Comparison of ENCODE assay signal across 1 cellular context in genomic region chr21:44847261-44848056, GRCh38.
A peak's percentile ranks its signal among the peaks of the same experiment; 100 is the strongest.
TF ChIP-seq lines count a peak whose summit lies in the region.

No MANE protein-coding gene starts in this region.

TF ChIP-seq in HepG2, 621 proteins besides CTCF, POLR2A, EP300 and RAD21 (continued from another document and continues in another):
- TF ChIP-seq DPF2 (CRISPR knock-in tag; IDR thresholded peaks at IDR 0.05; ENCODE audit: borderline replicate concordance, low read depth) (no peak), AGO1 (IDR thresholded peaks at IDR 0.05; ENCODE audit: low read depth, low read length, poor library complexity, severe bottlenecking) (peak; percentile 90), ZNF557 (CRISPR knock-in tag; IDR thresholded peaks at IDR 0.05) (no peak), NFYC (CRISPR knock-in tag; IDR thresholded peaks at IDR 0.05) (no peak), EEA1 (CRISPR knock-in tag; IDR thresholded peaks at IDR 0.05; ENCODE audit: borderline replicate concordance) (no peak), TFE3 (CRISPR knock-in tag; IDR thresholded peaks at IDR 0.05) (no peak), ZNF589 (CRISPR knock-in tag; conservative IDR thresholded peaks at IDR 0.05) (no peak), LCORL (IDR thresholded peaks at IDR 0.05) (no peak), LCORL (CRISPR knock-in tag; IDR thresholded peaks at IDR 0.05) (no peak; the same call in 1 of the 2 replicates), ZGPAT (CRISPR knock-in tag; IDR thresholded peaks at IDR 0.05) (no peak), ZNF276 (CRISPR knock-in tag; IDR thresholded peaks at IDR 0.05; ENCODE audit: low read depth) (no peak), GPN1 (CRISPR knock-in tag; IDR thresholded peaks at IDR 0.05; ENCODE audit: borderline replicate concordance) (no peak), CHD2 (IDR thresholded peaks at IDR 0.05; ENCODE audit: low read depth, low read length) (no peak), TEAD3 (CRISPR knock-in tag; optimal IDR thresholded peaks at IDR 0.05; ENCODE audit: borderline replicate concordance) (no peak), ZNF549 (CRISPR knock-in tag; IDR thresholded peaks at IDR 0.05) (no peak), DNMT1 (CRISPR knock-in tag; IDR thresholded peaks at IDR 0.05) (no peak), ZNF883 (CRISPR knock-in tag; IDR thresholded peaks at IDR 0.05; ENCODE audit: not compliant biosample characterization) (no peak), ZNF501 (CRISPR knock-in tag; IDR thresholded peaks at IDR 0.05) (peak; percentile 65; the same call in 1 of the 2 replicates), ZFYVE20 (CRISPR knock-in tag; IDR thresholded peaks at IDR 0.05; ENCODE audit: borderline replicate concordance, low read depth) (no peak), ZNF280B (CRISPR knock-in tag; IDR thresholded peaks at IDR 0.05; ENCODE audit: borderline replicate concordance) (no peak), POGK (CRISPR knock-in tag; conservative IDR thresholded peaks at IDR 0.05) (no peak), NFIC (IDR thresholded peaks at IDR 0.05; ENCODE audit: low read length) (no peak), ZNF354B (CRISPR knock-in tag; IDR thresholded peaks at IDR 0.05) (no peak), MLXIP (CRISPR knock-in tag; IDR thresholded peaks at IDR 0.05; ENCODE audit: borderline replicate concordance) (no peak), PHF20 (CRISPR knock-in tag; IDR thresholded peaks at IDR 0.05) (no peak), ZNF382 (CRISPR knock-in tag; IDR thresholded peaks at IDR 0.05; ENCODE audit: borderline replicate concordance) (no peak), REL (CRISPR knock-in tag; conservative IDR thresholded peaks at IDR 0.05) (no peak), ZNF205 (CRISPR knock-in tag; IDR thresholded peaks at IDR 0.05) (no peak), ZNF281 (CRISPR knock-in tag; IDR thresholded peaks at IDR 0.05; ENCODE audit: borderline replicate concordance) (no peak), UBTF (CRISPR knock-in tag; IDR thresholded peaks at IDR 0.05) (0 out of 2 replicates have a peak, but pooled peaks have one; percentile 8), THAP9 (CRISPR knock-in tag; IDR thresholded peaks at IDR 0.05; ENCODE audit: borderline replicate concordance) (0 out of 2 replicates have a peak, but pooled peaks have one; percentile 13), ZNF616 (CRISPR knock-in tag; IDR thresholded peaks at IDR 0.05; ENCODE audit: low read depth) (no peak), ZNF768 (CRISPR knock-in tag; IDR thresholded peaks at IDR 0.05) (no peak), ZKSCAN8 (CRISPR knock-in tag; IDR thresholded peaks at IDR 0.05; ENCODE audit: borderline replicate concordance) (no peak), KMT2A (CRISPR knock-in tag; IDR thresholded peaks at IDR 0.05) (no peak), SMARCC2 (IDR thresholded peaks at IDR 0.05) (no peak), CERS6 (CRISPR knock-in tag; IDR thresholded peaks at IDR 0.05) (no peak), AGO2 (optimal IDR thresholded peaks at IDR 0.05; ENCODE audit: low read depth, low read length) (peak; percentile 97), ZNF180 (CRISPR knock-in tag; IDR thresholded peaks at IDR 0.05; ENCODE audit: borderline replicate concordance, low read depth) (no peak)
